ENCODE assay signal across 23 cellular contexts in genomic region chr4:42359686-42360085, GRCh38. TPM values are rescaled to one million over a fixed set of nuclear protein-coding genes. Genes with fewer than 3 reads are reported as not detected.
DNase-seq lines count a peak whose midpoint lies in the region; ATAC-seq and TF ChIP-seq lines count a peak whose summit lies in the region.
"Had no signal": no experiment of that assay in that cellular context is flagged by ENCODE, and none has a peak within 500 bp of the region (broad histone marks: within the 10 kb centered on the region; RNA-seq: fewer than 3 reads in every experiment).

No MANE protein-coding gene starts in this region.

- H3K9ac ChIP-seq in stomach smooth muscle (ENCODE audit: low read length in 2 of 2) = peak overlapping the region in 1 of 2 donors; percentile 44

- DNase-seq in HFFc6 = no peak
- DNase-seq in fibroblast of pulmonary artery (ENCODE audit: low read depth) = peak; percentile 46
- no peak for DNase-seq in activated CD4-positive, alpha-beta T cell treated with anti-CD3 and anti-CD28 coated beads, Interleukin-2, amount 10 ng/mL, durations not matched to agents 7 days and 5 days
- no peak for DNase-seq in Ammon's horn (ENCODE audit: low spot score)
- DNase-seq: activated gamma-delta T cell treated with Interleukin-2 at 50 U/mL for 16 hours; body of pancreas; CD4-positive, CD25-positive, alpha-beta regulatory T cell; EL; HCEC 1CT; midbrain; NCI-H2029 treated with DMSO at 0.1 percent for 48 hours; NCI-H526; occipital lobe; RPMI8226; stimulated activated naive CD8-positive, alpha-beta T cell treated with anti-CD3 and anti-CD28 coated beads, Interleukin-15, Interleukin-2, amounts not matched to agents 100 U/mL and 50 U/mL, for 24 hours; uterus had no signal

- peak overlapping the region; percentile 77 for H3K27ac ChIP-seq in VCaP
- H3K27ac ChIP-seq in stomach smooth muscle (ENCODE audit: low read length) = no peak overlapping the region
- H3K27ac ChIP-seq: body of pancreas, skin epidermis had no signal

- H3K9me3 Mint-ChIP-seq in HFFc6 = no peaks in the 10 kb centered on the region; the same call in 1 of the 2 replicates
- H3K9me3 Mint-ChIP-seq in activated CD4-positive, alpha-beta T cell treated with anti-CD3 and anti-CD28 coated beads, Interleukin-2, amount 10 ng/mL, durations not matched to agents 7 days and 5 days = no peaks in the 10 kb centered on the region
- H3K9me3 Mint-ChIP-seq: T-helper 1 cell treated with Interleukin-12 subunit alpha and Interleukin-12 subunit beta and Interleukin-4 antibody, amounts not matched to agents 30 μg/mL and 1 μg/mL, for 36 hours had no signal

- CTCF ChIA-PET in activated CD4-positive, alpha-beta T cell treated with anti-CD3 and anti-CD28 coated beads, Interleukin-2, amount 10 ng/mL, durations not matched to agents 7 days and 5 days (lab: Charles Lee) = interaction anchor here (0.6 kb wide), 1 partner anchor 134 kb away, joined by 4 read pairs; no protein-coding TSS in a partner anchor

- POLR2A ChIA-PET in activated CD4-positive, alpha-beta T cell treated with anti-CD3 and anti-CD28 coated beads, Interleukin-2, amount 10 ng/mL, durations not matched to agents 7 days and 5 days (lab: Charles Lee) = no interaction called here

- H3K4me3 ChIP-seq in fibroblast of pulmonary artery (replicated peaks; ENCODE audit: low read depth, low read length) = peak overlapping the region; percentile 39
- peak overlapping the region; percentile 38 to 47 for H3K4me3 ChIP-seq in stomach smooth muscle (ENCODE audit: low read length in 2 of 2)
- H3K4me3 ChIP-seq: body of pancreas, GM12878, skin epidermis had no signal

- H3K36me3 ChIP-seq in stomach smooth muscle (ENCODE audit: control insufficient read depth in 2 of 2, insufficient read depth in 2 of 2, low read length in 2 of 2) = no peaks in the 10 kb centered on the region
- H3K36me3 ChIP-seq: uterus had no signal

- peak overlapping the region; percentile 53 for H3K4me3 Mint-ChIP-seq in HFFc6
- H3K4me3 Mint-ChIP-seq in activated CD4-positive, alpha-beta T cell treated with anti-CD3 and anti-CD28 coated beads, Interleukin-2, amount 10 ng/mL, durations not matched to agents 7 days and 5 days = no peak overlapping the region
- H3K4me3 Mint-ChIP-seq: CD4-positive, CD25-positive, alpha-beta regulatory T cell; T-helper 1 cell treated with Interleukin-12 subunit alpha and Interleukin-12 subunit beta and Interleukin-4 antibody, amounts not matched to agents 30 μg/mL and 1 μg/mL, for 36 hours had no signal

- no peaks in the 10 kb centered on the region for H3K4me1 ChIP-seq in stomach smooth muscle (ENCODE audit: control insufficient read depth, insufficient read depth, low read length)
- H3K4me1 ChIP-seq: uterus had no signal

- TF ChIP-seq CTCF in HFFc6 (IDR thresholded peaks at IDR 0.05) (no peak), VCaP (conservative IDR thresholded peaks at IDR 0.05) (no peak), fibroblast of pulmonary artery (IDR thresholded peaks at IDR 0.05; ENCODE audit: low read length, missing control alignments) (no peak)

- H3K9me3 ChIP-seq in stomach smooth muscle (ENCODE audit: control insufficient read depth in 2 of 2, low read length in 2 of 2) = peaks cover 0 to 5% of the 10 kb centered on the region in 2 donors
- H3K9me3 ChIP-seq: body of pancreas, uterus had no signal

- H3K27me3 Mint-ChIP-seq in HFFc6 (ENCODE audit: insufficient read depth) = no peaks in the 10 kb centered on the region
- H3K27me3 Mint-ChIP-seq in activated CD4-positive, alpha-beta T cell treated with anti-CD3 and anti-CD28 coated beads, Interleukin-2, amount 10 ng/mL, durations not matched to agents 7 days and 5 days = peaks cover 53% of the 10 kb centered on the region

- no peak for ATAC-seq in GM18511 (IDR thresholded peaks at IDR 0.05; ENCODE audit: unreplicated experiment)
- ATAC-seq: activated CD4-positive, CD25-positive, alpha-beta regulatory T cell treated with anti-CD3 and anti-CD28 coated beads, Interleukin-2, amount 50 U/mL, for 24 hours; body of pancreas; GM12878; stimulated activated naive CD8-positive, alpha-beta T cell treated with anti-CD3 and anti-CD28 coated beads, Interleukin-15, Interleukin-2, amounts not matched to agents 100 U/mL and 50 U/mL, for 24 hours had no signal

- no peaks in the 10 kb centered on the region for H3K4me1 Mint-ChIP-seq in HFFc6 (ENCODE audit: low read depth)
- H3K4me1 Mint-ChIP-seq in activated CD4-positive, alpha-beta T cell treated with anti-CD3 and anti-CD28 coated beads, Interleukin-2, amount 10 ng/mL, durations not matched to agents 7 days and 5 days = peaks cover 5% of the 10 kb centered on the region
- H3K4me1 Mint-ChIP-seq: CD4-positive, CD25-positive, alpha-beta regulatory T cell had no signal

- H3K27me3 ChIP-seq in stomach smooth muscle (ENCODE audit: control insufficient read depth in 1 of 2, insufficient read depth in 2 of 2, low read length in 2 of 2) = no peaks in the 10 kb centered on the region
- H3K27me3 ChIP-seq: body of pancreas, uterus had no signal

- no peak overlapping the region for H3K27ac Mint-ChIP-seq in HFFc6
- no peak overlapping the region for H3K27ac Mint-ChIP-seq in activated CD4-positive, alpha-beta T cell treated with anti-CD3 and anti-CD28 coated beads, Interleukin-2, amount 10 ng/mL, durations not matched to agents 7 days and 5 days
- H3K27ac Mint-ChIP-seq: CD4-positive, CD25-positive, alpha-beta regulatory T cell; T-helper 1 cell treated with Interleukin-12 subunit alpha and Interleukin-12 subunit beta and Interleukin-4 antibody, amounts not matched to agents 30 μg/mL and 1 μg/mL, for 36 hours had no signal

- H3K36me3 Mint-ChIP-seq in HFFc6 (ENCODE audit: low read depth) = no peaks in the 10 kb centered on the region
- no peaks in the 10 kb centered on the region for H3K36me3 Mint-ChIP-seq in activated CD4-positive, alpha-beta T cell treated with anti-CD3 and anti-CD28 coated beads, Interleukin-2, amount 10 ng/mL, durations not matched to agents 7 days and 5 days (ENCODE audit: low read depth)
- H3K36me3 Mint-ChIP-seq: CD4-positive, CD25-positive, alpha-beta regulatory T cell had no signal

RNA-seq across cellular contexts. Expression of gene SHISA3, which starts 37.6 kb away (rescaled TPM):
- not detected for total RNA-seq in HFFc6 (2021; fragmentation: NEBNext Ultra II Directional; extraction: Animal tissue kit (Norgen Biotek cat#: 25700))
- total RNA-seq in activated CD4-positive, alpha-beta T cell treated with anti-CD3 and anti-CD28 coated beads, Interleukin-2, amount 10 ng/mL, durations not matched to agents 7 days and 5 days = under 1 TPM; 0.42 to 0.69 TPM
- total RNA-seq: CD4-positive, CD25-positive, alpha-beta regulatory T cell had no signal
